ENCODE assay signal across 1 cellular context in genomic region chr2:65232636-65233035, GRCh38.
A peak's percentile ranks its signal among the peaks of the same experiment; 100 is the strongest.
TF ChIP-seq lines count a peak whose summit lies in the region.

No MANE protein-coding gene starts in this region.

TF ChIP-seq in GM12878, 131 proteins besides CTCF, POLR2A, EP300 and RAD21 (continued from another document):
- TF ChIP-seq, protein P1, sequence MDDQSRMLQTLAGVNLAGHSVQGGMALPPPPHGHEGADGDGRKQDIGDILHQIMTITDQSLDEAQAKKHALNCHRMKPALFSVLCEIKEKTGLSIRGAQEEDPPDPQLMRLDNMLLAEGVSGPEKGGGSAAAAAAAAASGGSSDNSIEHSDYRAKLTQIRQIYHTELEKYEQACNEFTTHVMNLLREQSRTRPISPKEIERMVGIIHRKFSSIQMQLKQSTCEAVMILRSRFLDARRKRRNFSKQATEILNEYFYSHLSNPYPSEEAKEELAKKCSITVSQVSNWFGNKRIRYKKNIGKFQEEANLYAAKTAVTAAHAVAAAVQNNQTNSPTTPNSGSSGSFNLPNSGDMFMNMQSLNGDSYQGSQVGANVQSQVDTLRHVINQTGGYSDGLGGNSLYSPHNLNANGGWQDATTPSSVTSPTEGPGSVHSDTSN (IDR thresholded peaks at IDR 0.05; ENCODE audit: insufficient replicate concordance, low read depth, low read length) = peak; percentile 51
- TF ChIP-seq RUNX3 (IDR thresholded peaks at IDR 0.05; ENCODE audit: low read length) (peak; percentile 40; the same call in 1 of the 2 replicates), PKNOX1 (IDR thresholded peaks at IDR 0.05) (peak; percentile 93), SRF (IDR thresholded peaks at IDR 0.05; ENCODE audit: low read depth in 2 of 2, low read length in 2 of 2) (peak in 1 of 2 experiments; percentile 42; a peak in 1 of 4 replicates), GATAD2B (conservative IDR thresholded peaks at IDR 0.05; ENCODE audit: low read depth) (no peak), BCLAF1 (IDR thresholded peaks at IDR 0.05) (no peak), CHD1 (IDR thresholded peaks at IDR 0.05; ENCODE audit: low read depth, low read length) (no peak), RB1 (IDR thresholded peaks at IDR 0.05; ENCODE audit: borderline replicate concordance) (no peak)
- TF ChIP-seq, protein P2, sequence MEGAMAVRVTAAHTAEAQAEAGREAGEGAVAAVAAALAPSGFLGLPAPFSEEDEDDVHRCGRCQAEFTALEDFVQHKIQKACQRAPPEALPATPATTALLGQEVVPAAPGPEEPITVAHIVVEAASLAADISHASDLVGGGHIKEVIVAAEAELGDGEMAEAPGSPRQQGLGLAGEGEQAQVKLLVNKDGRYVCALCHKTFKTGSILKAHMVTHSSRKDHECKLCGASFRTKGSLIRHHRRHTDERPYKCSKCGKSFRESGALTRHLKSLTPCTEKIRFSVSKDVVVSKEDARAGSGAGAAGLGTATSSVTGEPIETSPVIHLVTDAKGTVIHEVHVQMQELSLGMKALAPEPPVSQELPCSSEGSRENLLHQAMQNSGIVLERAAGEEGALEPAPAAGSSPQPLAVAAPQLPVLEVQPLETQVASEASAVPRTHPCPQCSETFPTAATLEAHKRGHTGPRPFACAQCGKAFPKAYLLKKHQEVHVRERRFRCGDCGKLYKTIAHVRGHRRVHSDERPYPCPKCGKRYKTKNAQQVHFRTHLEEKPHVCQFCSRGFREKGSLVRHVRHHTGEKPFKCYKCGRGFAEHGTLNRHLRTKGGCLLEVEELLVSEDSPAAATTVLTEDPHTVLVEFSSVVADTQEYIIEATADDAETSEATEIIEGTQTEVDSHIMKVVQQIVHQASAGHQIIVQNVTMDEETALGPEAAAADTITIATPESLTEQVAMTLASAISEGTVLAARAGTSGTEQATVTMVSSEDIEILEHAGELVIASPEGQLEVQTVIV (IDR thresholded peaks at IDR 0.05; ENCODE audit: borderline replicate concordance, partially characterized antibody) = no peak
TF ChIP-seq in GM12878: peak in this region for 4.
